ENCODE assay signal across 8 cellular contexts in the genomic region with DNA sequence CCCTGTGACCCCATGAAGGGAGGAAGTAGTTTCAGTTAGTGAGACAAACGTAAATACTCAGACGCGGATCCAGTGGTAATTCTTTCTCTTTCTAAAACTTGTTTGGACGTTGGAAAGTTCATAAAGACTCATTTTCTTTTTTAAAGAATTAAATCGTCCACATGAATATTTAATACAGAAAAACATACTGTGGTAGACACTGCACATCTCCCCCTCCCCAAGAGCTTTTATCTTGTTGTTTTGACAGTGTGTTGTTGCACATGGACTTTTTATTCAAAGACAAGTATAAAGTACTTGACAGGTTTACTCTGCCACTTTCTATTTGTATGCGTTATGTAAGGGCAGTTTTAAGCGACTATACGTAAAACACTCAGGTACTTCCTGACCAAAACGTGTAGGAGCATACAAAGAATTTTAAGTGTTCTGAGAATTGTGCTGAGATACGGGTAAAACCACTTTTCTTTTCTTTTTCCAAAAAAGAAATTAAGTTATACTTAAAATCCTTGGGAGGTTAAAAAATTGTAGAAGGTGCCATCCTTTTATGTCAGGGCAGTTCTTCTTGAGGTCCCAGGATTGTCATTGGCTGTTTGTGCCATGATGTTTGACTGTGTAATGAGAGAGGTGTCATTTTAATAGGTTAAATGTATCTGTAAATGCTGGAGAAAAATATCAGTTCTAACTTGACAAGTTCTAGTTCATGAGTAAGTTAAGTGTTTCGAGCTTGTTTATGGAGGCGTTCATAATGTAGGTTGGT. TPM values are rescaled to one million over a fixed set of nuclear protein-coding genes. Genes with fewer than 3 reads are reported as not detected.
A peak's percentile ranks its signal among the peaks of the same experiment; 100 is the strongest.
DNase-seq lines count a peak whose midpoint lies in the region; ATAC-seq, FAIRE-seq and TF ChIP-seq lines count a peak whose summit lies in the region.

No MANE protein-coding gene starts in this region.

- RAD21 ChIA-PET in GM12878 (lab: Charles Lee; ENCODE audit: unreplicated experiment) = interaction anchor here (1.1 to 5.2 kb wide), 4 partner anchors 68 to 157 kb away, joined by 3 to 35 read pairs (median 4); no protein-coding TSS in a partner anchor

- WGBS in GM12878 (ENCODE audit: insufficient coverage, insufficient replicate concordance, low lambda C conversion rate, missing lambda C conversion rate) = under 1% methylated on average over 12 of the region's 12 CpGs

- TF ChIP-seq POLR2A in GM12878 (IDR thresholded peaks at IDR 0.05; ENCODE audit: low read depth, low read length) = no peak

- H3K27ac ChIP-seq in GM12878 (ENCODE audit: control insufficient read depth, insufficient read depth) = peak overlapping the region; percentile 85
- H3K27ac ChIP-seq in subcutaneous abdominal adipose tissue (ENCODE audit: low read depth, low read length) = peak overlapping the region; percentile 98

- H3K4me2 ChIP-seq in GM12878 (ENCODE audit: control insufficient read depth, insufficient read depth) = peak overlapping the region; percentile 56

- SMC1A ChIA-PET in GM12878 (lab: Charles Lee; ENCODE audit: uncharacterized antibody, unreplicated experiment) = interaction anchor here (0.9 to 3.2 kb wide), 5 partner anchors 8 to 154 kb away, joined by 3 to 15 read pairs (median 4); no protein-coding TSS in a partner anchor

- H3K4me1 ChIP-seq in GM12878 (ENCODE audit: control insufficient read depth, insufficient read depth, low read length) (peaks cover 3% of the 10 kb centered on the region; the same call in 1 of the 2 replicates), subcutaneous abdominal adipose tissue (ENCODE audit: control insufficient read depth in 5 of 5, insufficient read depth in 5 of 5, low read length in 5 of 5) (peaks cover 0 to 62% (median 46%) of the 10 kb centered on the region in 5 donors)

- POLR2A ChIA-PET in GM12878 (lab: Charles Lee) = interaction anchor here (1.0 to 2.9 kb wide), 5 partner anchors 9 to 154 kb away, joined by 3 to 24 read pairs (median 4); no protein-coding TSS in a partner anchor

- intact Hi-C loops in GM12878 (cut with micrococcal nuclease; ENCODE audit: unreplicated experiment) (loop anchor here (1.0 to 10.0 kb wide), 5 partner anchors 66 to 723 kb away; partner anchors contain the start of genes LMBRD2, NUP155, SKP2 and WDR70), left colon (cut with DNase I, micrococcal nuclease) (loop anchor here in 1 of 2 donors (5.0 kb wide), 1 partner anchor 69 kb away; no protein-coding TSS in a partner anchor)

- peak overlapping the region; percentile 6; the same call in 1 of the 2 replicates for H2AFZ ChIP-seq in GM12878 (ENCODE audit: control insufficient read depth, low read depth, low read length)

- DNase-seq in AG10803 (ENCODE audit: low read depth) = no peak
- no peak for DNase-seq in GM18507 (ENCODE audit: extremely low spot score, insufficient read length, low read depth)
- DNase-seq in NCI-H446 treated with DMSO at 0.1 percent for 48 hours (lab: John Stamatoyannopoulos, UW) = peak; percentile 49
- DNase-seq in GM12878 (ENCODE audit: low read depth, low spot score) = no peak
- DNase-seq in left colon = no peak

- no peak for TF ChIP-seq EP300 in GM12878 (IDR thresholded peaks at IDR 0.05; ENCODE audit: borderline replicate concordance in 1 of 2, control insufficient read depth in 1 of 2, low read depth in 2 of 2, low read length in 2 of 2)

- H4K20me1 ChIP-seq in GM12878 (ENCODE audit: control insufficient read depth, insufficient read depth) = no peaks in the 10 kb centered on the region

- TF ChIP-seq CTCF in AG10803 (conservative IDR thresholded peaks at IDR 0.05; ENCODE audit: low read length) = no peak
- no peak for TF ChIP-seq CTCF in GM12878 (IDR thresholded peaks at IDR 0.05 in 2 of 3, conservative IDR thresholded peaks at IDR 0.05 in 1 of 3; ENCODE audit: control insufficient read depth in 2 of 3, extremely low read depth in 1 of 3, insufficient read depth in 1 of 3, low read depth in 3 of 3, low read length in 3 of 3)

- H3K9ac ChIP-seq in GM12878 (ENCODE audit: control insufficient read depth, insufficient read depth, low read length) (peak overlapping the region; percentile 87), subcutaneous abdominal adipose tissue (ENCODE audit: low read length in 5 of 5) (peak overlapping the region; percentile 99)

- peak; percentile 15 for FAIRE-seq in GM18507 (lab: Jason Lieb, UNC)
- peak; percentile 72 for FAIRE-seq in GM12878 (lab: Jason Lieb, UNC)

- TF ChIP-seq RAD21 in GM12878 (IDR thresholded peaks at IDR 0.05; ENCODE audit: insufficient read depth, low read depth, low read length) = no peak

- no peaks in the 10 kb centered on the region for H3K36me3 ChIP-seq in GM12878 (ENCODE audit: control insufficient read depth in 2 of 2, insufficient read depth in 2 of 2, low read length in 1 of 2)
- no peaks in the 10 kb centered on the region for H3K36me3 ChIP-seq in subcutaneous abdominal adipose tissue (ENCODE audit: control insufficient read depth in 5 of 5, insufficient read depth in 5 of 5, low read length in 5 of 5)

- H3K4me3 ChIP-seq in AG10803 (ENCODE audit: low read length) = peak overlapping the region; percentile 83
- H3K4me3 ChIP-seq in GM12878 = peak overlapping the region; percentile 95
- peak overlapping the region; percentile 78 to 98 (median 98) for H3K4me3 ChIP-seq in subcutaneous abdominal adipose tissue (ENCODE audit: low read depth in 1 of 5, low read length in 5 of 5)

- H3K27me3 ChIP-seq in GM12878 (replicated peaks in 1 of 2; ENCODE audit: control insufficient read depth in 2 of 2, insufficient read depth in 2 of 2, low read length in 1 of 2) = no peaks in the 10 kb centered on the region
- no peaks in the 10 kb centered on the region for H3K27me3 ChIP-seq in subcutaneous abdominal adipose tissue (ENCODE audit: control insufficient read depth in 5 of 5, insufficient read depth in 4 of 5, low read length in 5 of 5)

- ATAC-seq in GM12878 = peak; percentile 15
- peak; percentile 22 for ATAC-seq in left colon
- ATAC-seq in GM19455 (IDR thresholded peaks at IDR 0.05; ENCODE audit: unreplicated experiment) = no peak
- ATAC-seq in GM19035 (IDR thresholded peaks at IDR 0.05; ENCODE audit: unreplicated experiment) = no peak

- CTCF ChIA-PET in GM12878 (lab: Yijun Ruan, JAX) = interaction anchor here (1.1 to 1.8 kb wide), 2 partner anchors 153 to 155 kb away, joined by 4 to 5 read pairs; no protein-coding TSS in a partner anchor

- H3K9me3 ChIP-seq in GM12878 (replicated peaks; ENCODE audit: control insufficient read depth, insufficient read depth, low read length) (no peaks in the 10 kb centered on the region), subcutaneous abdominal adipose tissue (ENCODE audit: control insufficient read depth in 5 of 5, low read length in 5 of 5) (no peaks in the 10 kb centered on the region)

- H3K79me2 ChIP-seq in GM12878 (ENCODE audit: control insufficient read depth, insufficient read depth, low read length) = peaks cover 98% of the 10 kb centered on the region

- in situ Hi-C loops in GM12878 (cut with MboI) = no loop called here

- BruUV-seq in GM12878 (replicated peaks; lab: Mats Ljungman, UMichigan) = TSS peak; percentile 50

TF ChIP-seq in GM12878, 131 proteins besides CTCF, POLR2A, EP300 and RAD21 (continues in another document):
- TF ChIP-seq NBN (IDR thresholded peaks at IDR 0.05) (0 out of 2 replicates have a peak, but pooled peaks have one; percentile 4), BACH1 (IDR thresholded peaks at IDR 0.05; ENCODE audit: borderline replicate concordance) (no peak), SIX5 (IDR thresholded peaks at IDR 0.05; ENCODE audit: low read depth, low read length, severe bottlenecking) (no peak), ZNF207 (IDR thresholded peaks at IDR 0.05; ENCODE audit: borderline replicate concordance) (no peak), MXI1 (IDR thresholded peaks at IDR 0.05; ENCODE audit: low read depth, low read length) (no peak), SUZ12 (IDR thresholded peaks at IDR 0.05; ENCODE audit: unreplicated experiment) (no peak), POU2F2 (IDR thresholded peaks at IDR 0.05; ENCODE audit: borderline replicate concordance, low read depth, low read length) (no peak), LARP7 (IDR thresholded peaks at IDR 0.05) (no peak), RUNX3 (IDR thresholded peaks at IDR 0.05; ENCODE audit: low read length) (no peak), CREB1 (IDR thresholded peaks at IDR 0.05; ENCODE audit: low read depth) (peak; percentile 53), GATAD2B (conservative IDR thresholded peaks at IDR 0.05; ENCODE audit: low read depth) (no peak)
- TF ChIP-seq, protein P1, sequence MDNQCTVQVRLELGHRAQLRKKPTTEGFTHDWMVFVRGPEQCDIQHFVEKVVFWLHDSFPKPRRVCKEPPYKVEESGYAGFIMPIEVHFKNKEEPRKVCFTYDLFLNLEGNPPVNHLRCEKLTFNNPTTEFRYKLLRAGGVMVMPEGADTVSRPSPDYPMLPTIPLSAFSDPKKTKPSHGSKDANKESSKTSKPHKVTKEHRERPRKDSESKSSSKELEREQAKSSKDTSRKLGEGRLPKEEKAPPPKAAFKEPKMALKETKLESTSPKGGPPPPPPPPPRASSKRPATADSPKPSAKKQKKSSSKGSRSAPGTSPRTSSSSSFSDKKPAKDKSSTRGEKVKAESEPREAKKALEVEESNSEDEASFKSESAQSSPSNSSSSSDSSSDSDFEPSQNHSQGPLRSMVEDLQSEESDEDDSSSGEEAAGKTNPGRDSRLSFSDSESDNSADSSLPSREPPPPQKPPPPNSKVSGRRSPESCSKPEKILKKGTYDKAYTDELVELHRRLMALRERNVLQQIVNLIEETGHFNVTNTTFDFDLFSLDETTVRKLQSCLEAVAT (IDR thresholded peaks at IDR 0.05) = no peak

RNA-seq across cellular contexts. Expression of gene NIPBL, which starts 1.3 kb away (rescaled TPM):
- 202 and 206 TPM in 2 replicates for total RNA-seq in GM12878 (2013; cell fraction: nucleolus; rRNA removed)
- total RNA-seq in GM12878 (2014; rRNA removed) (18.0 and 19.6 TPM in 2 replicates), GM12878 (2014; rRNA removed; fragmentation: Illumina TruSeq; extraction: Trizol) (27.5 and 36.6 TPM in 2 replicates), GM12878 (2021) (45.4 and 45.7 TPM in 2 replicates), left colon (10 to 100 TPM; 49.7 to 53.2 TPM)
- 9.2 TPM for polyA plus RNA-seq in GM12878 (2011; ENCODE audit: low read depth)
- polyA plus RNA-seq in GM12878 (2011; rRNA removed) (41.5 and 50.4 TPM in 2 replicates), GM12878 (2014; fragmentation: Illumina TruSeq; extraction: Trizol) (29.9 and 42.0 TPM in 2 replicates), GM12878 (2014; fragmentation: Nextera tagmentation; extraction: Ambion mirVana) (10 to 100 TPM; 10.4 to 13.4 TPM), GM12878 (2014; rRNA removed) (15.1 and 18.9 TPM in 2 replicates), GM12878 (2016; fragmentation: Nextera tagmentation; extraction: Ambion mirVana) (10 to 100 TPM; 19.7 to 20.7 TPM)
- polyA plus RNA-seq in GM12878 (2011; cell fraction: cytosol; rRNA removed) = 29.0 and 35.5 TPM in 2 replicates
- 40.8 and 52.1 TPM in 2 replicates for polyA plus RNA-seq in GM12878 (2011; cell fraction: nucleus; rRNA removed)
- polyA plus RNA-seq in GM12878 (2012) = 14.7 and 20.8 TPM in 2 replicates
- polyA minus RNA-seq in GM12878 (2011; rRNA and poly(A)+ RNA removed) = 176 and 271 TPM in 2 replicates
- polyA minus RNA-seq in GM12878 (2011; cell fraction: cytosol; rRNA and poly(A)+ RNA removed) = 28.5 and 49.5 TPM in 2 replicates
- polyA minus RNA-seq in GM12878 (2011; cell fraction: nucleus; rRNA and poly(A)+ RNA removed) = 111 and 150 TPM in 2 replicates

Comparison
In these comparisons a context has a peak if more than half of its experiments do, and no peak if none do; other contexts are left out.
1. ATAC-seq: peak in GM12878 (single experiment) and left colon (single experiment); none in GM19455 (single experiment) and GM19035 (single experiment).
2. Peak in every context shown above with its lines, with median percentiles within 50 percentile points of each other: H3K4me3 ChIP-seq.